ENCODE assay signal across 13 cellular contexts in the genomic region with DNA sequence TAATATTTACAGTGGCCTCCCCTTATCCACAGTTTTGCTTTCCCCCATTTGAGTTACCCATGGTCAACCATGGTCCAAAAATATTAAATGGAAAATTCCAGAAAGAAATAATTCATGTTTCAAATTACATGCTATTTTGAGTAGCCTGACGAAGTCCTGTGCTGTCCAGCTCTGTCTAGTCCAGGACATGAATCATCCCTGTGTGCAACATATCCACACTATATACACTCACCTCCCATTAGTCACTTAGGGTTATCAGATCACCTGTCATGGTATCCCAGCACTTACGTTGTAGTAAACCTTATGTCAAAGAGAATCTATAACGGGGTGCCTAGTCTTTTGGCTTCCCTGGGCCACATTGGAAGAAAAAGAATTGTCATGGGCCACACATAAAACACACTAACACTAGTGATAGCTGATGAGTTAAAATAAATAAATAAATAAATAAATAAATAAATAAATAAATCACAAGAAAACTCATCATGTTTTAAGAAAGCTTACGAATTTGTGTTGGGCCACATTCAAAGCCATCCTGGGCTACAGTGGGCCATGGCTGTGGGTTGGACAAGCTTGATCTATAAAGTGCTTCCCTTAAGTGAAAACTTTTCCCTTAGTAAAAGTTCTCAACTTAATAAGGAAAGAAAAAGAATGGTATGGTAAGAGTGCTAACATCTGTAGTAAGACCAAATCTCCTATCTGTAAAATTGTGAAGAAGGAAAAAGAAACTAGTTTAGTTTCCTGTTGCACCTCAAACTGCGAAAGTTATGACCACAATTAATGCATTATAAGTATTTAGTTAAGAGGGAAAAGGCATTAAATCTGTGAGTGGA. TPM values are rescaled to one million over a fixed set of nuclear protein-coding genes. Genes with fewer than 3 reads are reported as not detected.
DNase-seq lines count a peak whose midpoint lies in the region; ATAC-seq and TF ChIP-seq lines count a peak whose summit lies in the region.
"Had no signal": no experiment of that assay in that cellular context is flagged by ENCODE, and none has a peak within 500 bp of the region (broad histone marks: within the 10 kb centered on the region; RNA-seq: fewer than 3 reads in every experiment).

No MANE protein-coding gene starts in this region.

- no peaks in the 10 kb centered on the region for H3K36me3 ChIP-seq in RWPE2 (ENCODE audit: low read depth)
- no peaks in the 10 kb centered on the region for H3K36me3 ChIP-seq in OCI-LY7 (ENCODE audit: insufficient read depth, low read length)
- H3K36me3 ChIP-seq: SJCRH30 had no signal

- no peaks in the 10 kb centered on the region for H3K9me2 ChIP-seq in OCI-LY7 (ENCODE audit: insufficient read depth, low read length)

- H3K27ac ChIP-seq in RWPE2 (ENCODE audit: poor library complexity, severe bottlenecking) (peak overlapping the region; percentile 15), OCI-LY7 (ENCODE audit: low read depth, low read length, poor library complexity, severe bottlenecking) (no peak overlapping the region)
- H3K27ac ChIP-seq: SJCRH30 had no signal

- intact Hi-C loops in OCI-LY7 (cut with micrococcal nuclease; ENCODE audit: unreplicated experiment): loop anchor here (5.0 kb wide), 1 partner anchor 298 kb away; no protein-coding TSS in a partner anchor

- no peaks in the 10 kb centered on the region for H3K27me3 Mint-ChIP-seq in T-helper 2 cell treated with Interferon-gamma antibody and Interleukin-4, amounts not matched to agents 5 μg/mL and 100 μg/mL, for 36 hours (ENCODE audit: low read depth)

- H3K4me3 ChIP-seq in RWPE2 (ENCODE audit: severe bottlenecking) (no peak overlapping the region), skeletal muscle cell (ENCODE audit: low read depth, low read length) (no peak overlapping the region), OCI-LY7 (ENCODE audit: low read depth, low read length, poor library complexity, severe bottlenecking) (no peak overlapping the region)
- H3K4me3 ChIP-seq: SJCRH30 had no signal

- H3K4me1 ChIP-seq in RWPE2 (ENCODE audit: insufficient read depth, poor library complexity, severe bottlenecking) (peaks cover 10% of the 10 kb centered on the region), OCI-LY7 (ENCODE audit: insufficient read depth, low read length, poor library complexity, severe bottlenecking) (no peaks in the 10 kb centered on the region)
- H3K4me1 ChIP-seq: SJCRH30 had no signal

- peaks cover 15% of the 10 kb centered on the region for H3K4me1 Mint-ChIP-seq in T-helper 2 cell treated with Interferon-gamma antibody and Interleukin-4, amounts not matched to agents 5 μg/mL and 100 μg/mL, for 36 hours (ENCODE audit: low read depth)

- no TSS peak for BruUV-seq in OCI-LY7 (replicated peaks; lab: Mats Ljungman, UMichigan)

- DNase-seq in T-helper 2 cell treated with Interferon-gamma antibody and Interleukin-4, amounts not matched to agents 5 μg/mL and 100 μg/mL, for 36 hours (ENCODE audit: low spot score): no peak
- no peak for DNase-seq in T-helper 2 cell
- DNase-seq in RWPE2 (ENCODE audit: low spot score): no peak
- peak; percentile 69 for DNase-seq in fibroblast of gingiva (ENCODE audit: low read depth)
- peak; percentile 46 for DNase-seq in skeletal muscle cell (ENCODE audit: low read depth)
- no peak for DNase-seq in RPMI8226
- no peak for DNase-seq in OCI-LY7 (ENCODE audit: low spot score)
- DNase-seq: GDM1, GOT3, NCI-H345, SJCRH30 had no signal

- no peak overlapping the region for H2AFZ ChIP-seq in OCI-LY7 (ENCODE audit: low read length)

- CTCF ChIA-PET in OCI-LY7 (lab: Charles Lee; ENCODE audit: unreplicated experiment): no interaction called here

- H3K4me3 Mint-ChIP-seq in T-helper 2 cell treated with Interferon-gamma antibody and Interleukin-4, amounts not matched to agents 5 μg/mL and 100 μg/mL, for 36 hours: peak overlapping the region; percentile 49

- POLR2A ChIA-PET in OCI-LY7 (lab: Charles Lee): interaction anchor here (1.1 kb wide), 1 partner anchor 55 kb away, joined by 3 read pairs; no protein-coding TSS in a partner anchor

- no peaks in the 10 kb centered on the region for H3K9me3 ChIP-seq in RWPE2 (ENCODE audit: severe bottlenecking)
- H3K9me3 ChIP-seq in OCI-LY7 (ENCODE audit: low read length): no peaks in the 10 kb centered on the region
- H3K9me3 ChIP-seq: SJCRH30 had no signal

- ATAC-seq in RWPE2 (ENCODE audit: low read depth): peak; percentile 100
- no peak for ATAC-seq in activated CD4-positive, CD25-positive, alpha-beta regulatory T cell treated with anti-CD3 and anti-CD28 coated beads, Interleukin-2, amount 50 U/mL, for 24 hours
- ATAC-seq: naive thymus-derived CD8-positive, alpha-beta T cell had no signal

- H3K4me2 ChIP-seq in OCI-LY7 (ENCODE audit: low read length): no peak overlapping the region

- H3K79me2 ChIP-seq in OCI-LY7 (ENCODE audit: insufficient read depth, low read depth, low read length): no peaks in the 10 kb centered on the region

- H4K20me1 ChIP-seq in OCI-LY7 (ENCODE audit: insufficient read depth, low read length): no peaks in the 10 kb centered on the region

- peak overlapping the region; percentile 22 for H3K27ac Mint-ChIP-seq in T-helper 2 cell treated with Interferon-gamma antibody and Interleukin-4, amounts not matched to agents 5 μg/mL and 100 μg/mL, for 36 hours

- H3K27me3 ChIP-seq in RWPE2 (ENCODE audit: insufficient read depth, poor library complexity, severe bottlenecking): no peaks in the 10 kb centered on the region
- H3K27me3 ChIP-seq: SJCRH30 had no signal

- peaks cover 2% of the 10 kb centered on the region for H3K36me3 Mint-ChIP-seq in T-helper 2 cell treated with Interferon-gamma antibody and Interleukin-4, amounts not matched to agents 5 μg/mL and 100 μg/mL, for 36 hours (ENCODE audit: low read depth)
- H3K36me3 Mint-ChIP-seq: naive thymus-derived CD8-positive, alpha-beta T cell had no signal

- H3K9me3 Mint-ChIP-seq in T-helper 2 cell treated with Interferon-gamma antibody and Interleukin-4, amounts not matched to agents 5 μg/mL and 100 μg/mL, for 36 hours: no peaks in the 10 kb centered on the region
- H3K9me3 Mint-ChIP-seq: naive thymus-derived CD8-positive, alpha-beta T cell had no signal

- TF ChIP-seq CTCF in RWPE2 (IDR thresholded peaks at IDR 0.05; ENCODE audit: poor library complexity, severe bottlenecking) (no peak), OCI-LY7 (conservative IDR thresholded peaks at IDR 0.05; ENCODE audit: low read length) (no peak)

RNA-seq across cellular contexts. Expression of a gene that starts 15.9 kb away (rescaled TPM):
- total RNA-seq in OCI-LY7 (2014; rRNA removed; shearing (Covaris generic)): not detected in 2 replicates
- total RNA-seq in OCI-LY7 (2022): not detected in 2 replicates
- total RNA-seq: naive thymus-derived CD8-positive, alpha-beta T cell had no signal

RNA-seq across cellular contexts. Expression of a gene that starts 35.8 kb away (rescaled TPM):
- total RNA-seq in OCI-LY7 (2014; rRNA removed; shearing (Covaris generic)): not detected in 2 replicates
- not detected in 2 replicates for total RNA-seq in OCI-LY7 (2022)
- total RNA-seq: naive thymus-derived CD8-positive, alpha-beta T cell; SJCRH30 had no signal

RNA-seq across cellular contexts. Expression of a gene that starts 42.2 kb away (rescaled TPM):
- not detected in 2 replicates for total RNA-seq in OCI-LY7 (2014; rRNA removed; shearing (Covaris generic))
- not detected in 2 replicates for total RNA-seq in OCI-LY7 (2022)
- total RNA-seq: naive thymus-derived CD8-positive, alpha-beta T cell had no signal

Comparison
In these comparisons a context has a peak if more than half of its experiments do, and no peak if none do; other contexts are left out.
1. DNase-seq: peak in fibroblast of gingiva (single experiment) and skeletal muscle cell (single experiment); none in T-helper 2 cell treated with Interferon-gamma antibody and Interleukin-4, amounts not matched to agents 5 μg/mL and 100 μg/mL, for 36 hours (single experiment), T-helper 2 cell (0 of 5), RWPE2 (single experiment), RPMI8226 (single experiment) and OCI-LY7 (single experiment).